1 cellular context compared by ENCODE assay signal in genomic region chr17:14209215-14209614, GRCh38.
A peak's percentile ranks its signal among the peaks of the same experiment; 100 is the strongest.
TF ChIP-seq lines count a peak whose summit lies in the region.

No MANE protein-coding gene starts in this region.

TF ChIP-seq in HepG2, 621 proteins besides CTCF, POLR2A, EP300 and RAD21 (continued from another document and continues in another):
- TF ChIP-seq ZBTB40 (IDR thresholded peaks at IDR 0.05) (no peak), ZBTB40 (CRISPR knock-in tag; IDR thresholded peaks at IDR 0.05) (no peak), HNF4G (IDR thresholded peaks at IDR 0.05; ENCODE audit: borderline replicate concordance, low read depth, low read length) (peak; percentile 2; the same call in 1 of the 2 replicates), HNF4G (CRISPR knock-in tag; IDR thresholded peaks at IDR 0.05; ENCODE audit: borderline replicate concordance, low read depth) (no peak), ZNF629 (CRISPR knock-in tag; conservative IDR thresholded peaks at IDR 0.05) (no peak), MXD1 (CRISPR knock-in tag; IDR thresholded peaks at IDR 0.05) (no peak), ZNF570 (CRISPR knock-in tag; IDR thresholded peaks at IDR 0.05; ENCODE audit: borderline replicate concordance) (no peak), ZNF616 (CRISPR knock-in tag; IDR thresholded peaks at IDR 0.05; ENCODE audit: low read depth) (no peak), ZNF737 (CRISPR knock-in tag; IDR thresholded peaks at IDR 0.05; ENCODE audit: borderline replicate concordance) (no peak), FOXP1 (IDR thresholded peaks at IDR 0.05) (no peak), FOXP1 (CRISPR knock-in tag; IDR thresholded peaks at IDR 0.05) (no peak), HNRNPH1 (optimal IDR thresholded peaks at IDR 0.05; ENCODE audit: low read depth, low read length) (no peak), HNF4A (CRISPR knock-in tag; IDR thresholded peaks at IDR 0.05) (peak; percentile 29; the same call in 1 of the 2 replicates), HCFC1 (IDR thresholded peaks at IDR 0.05; ENCODE audit: low read depth, low read length) (no peak), NFE2L1 (CRISPR knock-in tag; IDR thresholded peaks at IDR 0.05; ENCODE audit: borderline replicate concordance) (no peak), THAP7 (CRISPR knock-in tag; IDR thresholded peaks at IDR 0.05) (no peak), HMG20A (CRISPR knock-in tag; IDR thresholded peaks at IDR 0.05; ENCODE audit: borderline replicate concordance) (peak; percentile 15; the same call in 1 of the 2 replicates), ZNF230 (CRISPR knock-in tag; IDR thresholded peaks at IDR 0.05) (no peak), POLR2G (IDR thresholded peaks at IDR 0.05; ENCODE audit: low read depth, low read length) (no peak), CAMTA2 (CRISPR knock-in tag; IDR thresholded peaks at IDR 0.05; ENCODE audit: borderline replicate concordance) (no peak), PTBP1 (IDR thresholded peaks at IDR 0.05; ENCODE audit: low read depth, low read length, poor library complexity, severe bottlenecking) (no peak), TSC22D2 (CRISPR knock-in tag; IDR thresholded peaks at IDR 0.05; ENCODE audit: borderline replicate concordance) (no peak), ZNF274 (CRISPR knock-in tag; IDR thresholded peaks at IDR 0.05) (no peak), HMG20B (CRISPR knock-in tag; conservative IDR thresholded peaks at IDR 0.05) (no peak), ESRRA (CRISPR knock-in tag; IDR thresholded peaks at IDR 0.05; ENCODE audit: low read depth) (no peak), THAP11 (CRISPR knock-in tag; IDR thresholded peaks at IDR 0.05) (peak; percentile 32; the same call in 1 of the 2 replicates), SALL1 (CRISPR knock-in tag; IDR thresholded peaks at IDR 0.05) (peak; percentile 47; the same call in 1 of the 2 replicates), ATF5 (CRISPR knock-in tag; IDR thresholded peaks at IDR 0.05; ENCODE audit: low read depth) (no peak), JUN (CRISPR knock-in tag; IDR thresholded peaks at IDR 0.05) (no peak), GMEB2 (CRISPR knock-in tag; IDR thresholded peaks at IDR 0.05; ENCODE audit: low read depth) (no peak), ZNF484 (CRISPR knock-in tag; IDR thresholded peaks at IDR 0.05; ENCODE audit: borderline replicate concordance, low read depth) (no peak), CEBPG (CRISPR knock-in tag; IDR thresholded peaks at IDR 0.05) (peak; percentile 93), ZNF556 (CRISPR knock-in tag; IDR thresholded peaks at IDR 0.05; ENCODE audit: borderline replicate concordance) (no peak), NFRKB (IDR thresholded peaks at IDR 0.05) (no peak), POLR2AphosphoS2 (IDR thresholded peaks at IDR 0.05; ENCODE audit: low read depth, low read length) (no peak), FOXA3 (CRISPR knock-in tag; IDR thresholded peaks at IDR 0.05) (peak; percentile 44; the same call in 1 of the 2 replicates), NR2C2 (CRISPR knock-in tag; IDR thresholded peaks at IDR 0.05; ENCODE audit: borderline replicate concordance) (peak; percentile 25; the same call in 1 of the 2 replicates), SOX6 (IDR thresholded peaks at IDR 0.05) (no peak), SOX6 (CRISPR knock-in tag; IDR thresholded peaks at IDR 0.05) (peak; percentile 66), MTA1 (CRISPR knock-in tag; IDR thresholded peaks at IDR 0.05; ENCODE audit: borderline replicate concordance) (no peak), ELK4 (CRISPR knock-in tag; IDR thresholded peaks at IDR 0.05; ENCODE audit: borderline replicate concordance) (no peak), CEBPB (IDR thresholded peaks at IDR 0.05; ENCODE audit: borderline replicate concordance, low read depth, low read length) (peak; percentile 97), SNAPC2 (CRISPR knock-in tag; IDR thresholded peaks at IDR 0.05) (no peak), ZFP41 (CRISPR knock-in tag; IDR thresholded peaks at IDR 0.05; ENCODE audit: borderline replicate concordance) (no peak), ARID5B (CRISPR knock-in tag; IDR thresholded peaks at IDR 0.05) (peak; percentile 77; the same call in 1 of the 2 replicates), PCBP1 (IDR thresholded peaks at IDR 0.05; ENCODE audit: borderline replicate concordance, low read depth, low read length) (no peak), FOXP4 (CRISPR knock-in tag; IDR thresholded peaks at IDR 0.05) (peak; percentile 61), MED13 (CRISPR knock-in tag; IDR thresholded peaks at IDR 0.05) (no peak)
